In genomic region chr1:161220002-161220401, GRCh38 we compare ENCODE assay signal across 2 cellular contexts.
A peak's percentile ranks its signal among the peaks of the same experiment; 100 is the strongest.
TF ChIP-seq lines count a peak whose summit lies in the region.

No MANE protein-coding gene starts in this region.

TF ChIP-seq in HepG2, 621 proteins besides CTCF, POLR2A, EP300 and RAD21 (continues in another document):
- TF ChIP-seq ZNF362 (CRISPR knock-in tag; IDR thresholded peaks at IDR 0.05; ENCODE audit: borderline replicate concordance) = peak; percentile 42; the same call in 1 of the 2 replicates
- TF ChIP-seq ZMAT3 (CRISPR knock-in tag; conservative IDR thresholded peaks at IDR 0.05) = 0 out of 2 replicates have a peak, but pooled peaks have one; percentile 24
- no peak; the same call in 1 of the 2 replicates for TF ChIP-seq GABPB1 (CRISPR knock-in tag; IDR thresholded peaks at IDR 0.05)
- peak; percentile 90 for TF ChIP-seq RBM22 (optimal IDR thresholded peaks at IDR 0.05; ENCODE audit: low read length)
- peak; percentile 38 for TF ChIP-seq ZC3H13 (CRISPR knock-in tag; IDR thresholded peaks at IDR 0.05)
- 0 out of 2 replicates have a peak, but pooled peaks have one; percentile 25 for TF ChIP-seq ZBTB20 (CRISPR knock-in tag; IDR thresholded peaks at IDR 0.05; ENCODE audit: borderline replicate concordance, low read depth)
- 0 out of 2 replicates have a peak, but pooled peaks have one; percentile 2 for TF ChIP-seq IRX3 (CRISPR knock-in tag; IDR thresholded peaks at IDR 0.05; ENCODE audit: borderline replicate concordance, low read depth)
- TF ChIP-seq ZNF639 (CRISPR knock-in tag; conservative IDR thresholded peaks at IDR 0.05) = no peak
- TF ChIP-seq GATA4 (IDR thresholded peaks at IDR 0.05; ENCODE audit: borderline replicate concordance, low read depth) = peak; percentile 17; the same call in 1 of the 2 replicates
- TF ChIP-seq BRD4 (CRISPR knock-in tag; IDR thresholded peaks at IDR 0.05) = no peak
- TF ChIP-seq YY1 (IDR thresholded peaks at IDR 0.05; ENCODE audit: insufficient read depth, insufficient replicate concordance, low read depth, low read length) = peak; percentile 25
- peak; percentile 83; the same call in 1 of the 2 replicates for TF ChIP-seq PAF1 (CRISPR knock-in tag; IDR thresholded peaks at IDR 0.05)
- peak; percentile 17; the same call in 1 of the 2 replicates for TF ChIP-seq SSRP1 (CRISPR knock-in tag; IDR thresholded peaks at IDR 0.05)
- peak; percentile 60 for TF ChIP-seq AGO1 (IDR thresholded peaks at IDR 0.05; ENCODE audit: low read depth, low read length, poor library complexity, severe bottlenecking)
- TF ChIP-seq RARA (CRISPR knock-in tag; IDR thresholded peaks at IDR 0.05) = peak; percentile 13
- 0 out of 2 replicates have a peak, but pooled peaks have one; percentile 18 for TF ChIP-seq ERF (CRISPR knock-in tag; IDR thresholded peaks at IDR 0.05)
- peak; percentile 81 for TF ChIP-seq MIXL1 (CRISPR knock-in tag; IDR thresholded peaks at IDR 0.05)
- TF ChIP-seq ZNF326 (CRISPR knock-in tag; IDR thresholded peaks at IDR 0.05; ENCODE audit: borderline replicate concordance) = peak; percentile 95
- peak; percentile 19; the same call in 1 of the 2 replicates for TF ChIP-seq ATF2 (CRISPR knock-in tag; IDR thresholded peaks at IDR 0.05)
- 0 out of 2 replicates have a peak, but pooled peaks have one; percentile 15 for TF ChIP-seq IRF2 (CRISPR knock-in tag; IDR thresholded peaks at IDR 0.05)
- TF ChIP-seq AGO2 (optimal IDR thresholded peaks at IDR 0.05; ENCODE audit: low read depth, low read length) = peak; percentile 51
- TF ChIP-seq PHF5A (CRISPR knock-in tag; IDR thresholded peaks at IDR 0.05; ENCODE audit: low read depth, unreplicated experiment) = peak; percentile 38
- peak; percentile 21; the same call in 1 of the 2 replicates for TF ChIP-seq KDM6A (CRISPR knock-in tag; IDR thresholded peaks at IDR 0.05; ENCODE audit: low read depth)
- peak; percentile 52; the same call in 1 of the 2 replicates for TF ChIP-seq ZNF441 (CRISPR knock-in tag; IDR thresholded peaks at IDR 0.05; ENCODE audit: borderline replicate concordance)
- peak; percentile 12; the same call in 1 of the 2 replicates for TF ChIP-seq ETV5 (CRISPR knock-in tag; IDR thresholded peaks at IDR 0.05; ENCODE audit: borderline replicate concordance)
- 0 out of 2 replicates have a peak, but pooled peaks have one; percentile 40 for TF ChIP-seq SIN3A (IDR thresholded peaks at IDR 0.05; ENCODE audit: borderline replicate concordance, low read depth, low read length)
- no peak for TF ChIP-seq ZBTB1 (CRISPR knock-in tag; IDR thresholded peaks at IDR 0.05; ENCODE audit: borderline replicate concordance)
- peak; percentile 45; the same call in 1 of the 2 replicates for TF ChIP-seq ARNT2 (CRISPR knock-in tag; IDR thresholded peaks at IDR 0.05; ENCODE audit: low read depth)
- no peak for TF ChIP-seq NFYB (CRISPR knock-in tag; IDR thresholded peaks at IDR 0.05)
- peak; percentile 5; the same call in 1 of the 2 replicates for TF ChIP-seq FOSL2 (CRISPR knock-in tag; IDR thresholded peaks at IDR 0.05)
- peak; percentile 22; the same call in 1 of the 2 replicates for TF ChIP-seq GATAD2A (CRISPR knock-in tag; IDR thresholded peaks at IDR 0.05)
- TF ChIP-seq ZSCAN30 (CRISPR knock-in tag; IDR thresholded peaks at IDR 0.05) = 0 out of 2 replicates have a peak, but pooled peaks have one; percentile 18
- TF ChIP-seq TCF7 (IDR thresholded peaks at IDR 0.05; ENCODE audit: low read depth) = peak; percentile 56
- peak; percentile 71 for TF ChIP-seq POLR2AphosphoS5 (IDR thresholded peaks at IDR 0.05; ENCODE audit: low read depth, low read length)
- TF ChIP-seq NAIF1 (CRISPR knock-in tag; IDR thresholded peaks at IDR 0.05; ENCODE audit: borderline replicate concordance) = 0 out of 2 replicates have a peak, but pooled peaks have one; percentile 16
- TF ChIP-seq RBFOX2 (IDR thresholded peaks at IDR 0.05; ENCODE audit: low read depth, low read length) = peak; percentile 78
- 0 out of 2 replicates have a peak, but pooled peaks have one; percentile 3 for TF ChIP-seq ZNF605 (CRISPR knock-in tag; IDR thresholded peaks at IDR 0.05)
- 0 out of 2 replicates have a peak, but pooled peaks have one; percentile 9 for TF ChIP-seq PITX1 (CRISPR knock-in tag; IDR thresholded peaks at IDR 0.05)
- peak; percentile 27; the same call in 1 of the 2 replicates for TF ChIP-seq CEBPG (CRISPR knock-in tag; IDR thresholded peaks at IDR 0.05)

TF ChIP-seq in liver, 16 proteins besides CTCF, POLR2A, EP300 and RAD21:
- TF ChIP-seq FOXA2 (IDR thresholded peaks at IDR 0.05) (no peak), HNF4G (IDR thresholded peaks at IDR 0.05) (no peak), ZBTB33 (IDR thresholded peaks at IDR 0.05) (no peak), MAX (IDR thresholded peaks at IDR 0.05) (no peak), NR2F2 (IDR thresholded peaks at IDR 0.05) (no peak), GABPA (IDR thresholded peaks at IDR 0.05 in 1 of 2, conservative IDR thresholded peaks at IDR 0.05 in 1 of 2) (no peak), YY1 (IDR thresholded peaks at IDR 0.05) (no peak), TAF1 (conservative IDR thresholded peaks at IDR 0.05) (no peak), REST (IDR thresholded peaks at IDR 0.05) (no peak), EGR1 (IDR thresholded peaks at IDR 0.05; ENCODE audit: low read depth in 2 of 2) (no peak), JUND (IDR thresholded peaks at IDR 0.05) (no peak), RXRA (IDR thresholded peaks at IDR 0.05) (no peak)
